Comparison of ENCODE assay signal across 1 cellular context in the genomic region with DNA sequence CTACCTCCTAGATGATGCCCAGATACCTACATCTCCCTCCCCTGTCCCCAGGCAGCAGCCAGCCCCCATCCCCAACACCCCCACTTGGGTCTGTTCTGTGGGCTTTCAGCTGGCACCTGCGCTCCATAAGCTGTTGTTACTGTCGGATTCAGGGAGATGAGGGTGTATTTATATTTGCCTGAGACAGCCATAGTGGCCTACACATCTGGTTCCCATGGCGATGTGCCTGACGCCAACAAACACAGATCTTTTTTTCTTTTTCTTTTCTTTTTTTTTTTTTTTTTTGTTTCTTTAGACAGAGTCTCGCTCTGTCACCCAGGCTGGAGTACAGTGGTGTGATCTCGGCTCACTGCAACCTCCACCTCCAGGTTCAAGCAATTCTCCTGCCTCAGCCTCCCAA.
TF ChIP-seq lines count a peak whose summit lies in the region.

No MANE protein-coding gene starts in this region.

TF ChIP-seq in K562, 482 proteins besides CTCF, POLR2A, EP300 and RAD21:
- TF ChIP-seq RFX1 (IDR thresholded peaks at IDR 0.05) (peak; percentile 66), PRDM10 (IDR thresholded peaks at IDR 0.05; ENCODE audit: partially characterized antibody) (no peak), UBTF (IDR thresholded peaks at IDR 0.05; ENCODE audit: borderline replicate concordance in 1 of 2, low read depth in 2 of 2, low read length in 2 of 2) (no peak)
